ENCODE assay signal across 24 cellular contexts in genomic region chr21:23384679-23385078, GRCh38.
DNase-seq lines count a peak whose midpoint lies in the region; ATAC-seq and TF ChIP-seq lines count a peak whose summit lies in the region.
"Had no signal": no experiment of that assay in that cellular context is flagged by ENCODE, and none has a peak within 500 bp of the region (broad histone marks: within the 10 kb centered on the region; RNA-seq: fewer than 3 reads in every experiment).

No MANE protein-coding gene starts in this region.

- H3K27ac ChIP-seq in endodermal cell (ENCODE audit: low read depth, low read length) (no peak overlapping the region), iPS-20b (ENCODE audit: low read length) (peak overlapping the region; percentile 88)
- H3K27ac ChIP-seq: 22Rv1, BLaER1, RWPE1 had no signal

- DNase-seq in DMS 273 (lab: John Stamatoyannopoulos, UW; ENCODE audit: unreplicated experiment) (peak; percentile 10), DMS 273 treated with DMSO at 0.1 percent for 48 hours (lab: John Stamatoyannopoulos, UW) (no peak), endodermal cell (peak; percentile 58), NCI-H226 (no peak)
- no peak for DNase-seq in activated CD8-positive, alpha-beta memory T cell treated with anti-CD3 and anti-CD28 coated beads, Interleukin-2, amount 50 U/mL, for 4 hours
- no peak for DNase-seq in activated effector memory CD4-positive, alpha-beta T cell treated with Interleukin-2 at 50 U/mL for 16 hours
- DNase-seq: ACHN; Caco-2; CD4-positive, alpha-beta T cell; DMS153; GOT3; KBM-7; NCI-H1092; NCI-H1436; NCI-H187 treated with DMSO at 0.1 percent for 48 hours; NCI-H2107; NCI-H69; SIG-M5; SK-N-SH had no signal

- H3K27me3 Mint-ChIP-seq in endodermal cell (ENCODE audit: insufficient read depth) = no peaks in the 10 kb centered on the region
- H3K27me3 Mint-ChIP-seq: CD4-positive, alpha-beta T cell had no signal

- no peak for TF ChIP-seq CTCF in endodermal cell (conservative IDR thresholded peaks at IDR 0.05)

- H3K27me3 ChIP-seq in endodermal cell (ENCODE audit: control insufficient read depth, insufficient read depth, low read length, poor library complexity, severe bottlenecking) = no peaks in the 10 kb centered on the region
- H3K27me3 ChIP-seq in iPS-20b (ENCODE audit: insufficient read depth, low read length) = no peaks in the 10 kb centered on the region
- H3K27me3 ChIP-seq: BLaER1 had no signal

- peak overlapping the region; percentile 79 for H3K27ac Mint-ChIP-seq in endodermal cell
- H3K27ac Mint-ChIP-seq: CD4-positive, alpha-beta T cell had no signal

- H3K9me3 Mint-ChIP-seq in endodermal cell = peaks cover 6% of the 10 kb centered on the region
- H3K9me3 Mint-ChIP-seq: CD4-positive, alpha-beta T cell had no signal

- no peak for ATAC-seq in HG03280 (IDR thresholded peaks at IDR 0.05; ENCODE audit: unreplicated experiment)

- peak overlapping the region; percentile 52 for H3K4me3 Mint-ChIP-seq in endodermal cell
- H3K4me3 Mint-ChIP-seq: CD4-positive, alpha-beta T cell had no signal

- 17 to 39% methylated on average over 2 to 4 of the region's 4 CpGs for WGBS in endodermal cell (ENCODE audit: insufficient coverage in 1 of 2, insufficient read length in 1 of 2), 2 experiments

- H3K36me3 Mint-ChIP-seq in endodermal cell (ENCODE audit: low read depth) = no peaks in the 10 kb centered on the region

- peaks cover 6% of the 10 kb centered on the region for H3K4me1 Mint-ChIP-seq in endodermal cell

- H3K9ac ChIP-seq in endodermal cell (ENCODE audit: extremely low read depth, low read length, poor library complexity, severe bottlenecking) (no peak overlapping the region), iPS-20b (ENCODE audit: low read depth, low read length) (peak overlapping the region; percentile 81; the same call in 1 of the 2 replicates)
- H3K9ac ChIP-seq: BLaER1, SK-N-SH had no signal

- H3K36me3 ChIP-seq in endodermal cell (ENCODE audit: control insufficient read depth, insufficient read depth, low read length) (no peaks in the 10 kb centered on the region), iPS-20b (ENCODE audit: insufficient read depth, low read depth, low read length) (peaks cover 1% of the 10 kb centered on the region; the same call in 1 of the 2 replicates)
- H3K36me3 ChIP-seq: BLaER1 had no signal

- no peaks in the 10 kb centered on the region for H3K4me1 ChIP-seq in endodermal cell (ENCODE audit: control insufficient read depth, insufficient read depth, low read length)
- H3K4me1 ChIP-seq in iPS-20b (ENCODE audit: insufficient read depth, low read length) = peaks cover 10% of the 10 kb centered on the region; the same call in 1 of the 2 replicates
- H3K4me1 ChIP-seq: BLaER1, Caco-2 had no signal

- H3K4me3 ChIP-seq in endodermal cell (ENCODE audit: low read length) = no peak overlapping the region
- peak overlapping the region; percentile 84; the same call in 1 of the 2 replicates for H3K4me3 ChIP-seq in iPS-20b (ENCODE audit: low read length)
- H3K4me3 ChIP-seq: BLaER1 had no signal

- H3K9me3 ChIP-seq in endodermal cell (ENCODE audit: control insufficient read depth, low read length) (no peaks in the 10 kb centered on the region), iPS-20b (ENCODE audit: insufficient read depth, low read depth, low read length) (peaks cover 7% of the 10 kb centered on the region)
- H3K9me3 ChIP-seq: BLaER1, Caco-2, SK-N-SH had no signal

Comparison
In these comparisons a context has a peak if more than half of its experiments do, and no peak if none do; other contexts are left out.
1. DNase-seq: peak in DMS 273 (single experiment) and endodermal cell (single experiment); none in DMS 273 treated with DMSO at 0.1 percent for 48 hours (single experiment), NCI-H226 (single experiment), activated CD8-positive, alpha-beta memory T cell treated with anti-CD3 and anti-CD28 coated beads, Interleukin-2, amount 50 U/mL, for 4 hours (single experiment) and activated effector memory CD4-positive, alpha-beta T cell treated with Interleukin-2 at 50 U/mL for 16 hours (single experiment).